In the genomic region with DNA sequence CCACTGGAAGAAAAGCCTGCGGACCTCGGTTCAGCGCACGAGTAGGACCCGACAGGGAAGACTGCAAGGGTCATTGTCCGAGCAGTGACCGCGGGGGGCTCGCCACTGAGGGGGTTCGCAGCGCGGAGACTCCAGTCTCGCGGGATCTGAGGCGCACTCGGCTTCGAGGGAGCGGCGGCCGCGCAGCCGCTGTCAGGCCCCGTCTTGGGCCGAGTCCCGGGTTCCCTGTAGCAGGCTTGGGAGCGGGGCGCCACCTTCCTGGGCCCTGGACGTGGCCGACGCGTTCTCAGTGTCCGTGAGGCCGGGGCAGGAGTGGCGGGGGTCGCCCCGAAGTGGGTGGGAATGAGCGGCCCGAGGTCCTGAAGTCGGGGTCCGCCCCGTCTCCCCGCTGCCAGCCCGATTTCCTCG, we compare ENCODE assay signal across 8 cellular contexts. TPM values are rescaled to one million over a fixed set of nuclear protein-coding genes. Genes with fewer than 3 reads are reported as not detected.
A peak's percentile ranks its signal among the peaks of the same experiment; 100 is the strongest.
DNase-seq lines count a peak whose midpoint lies in the region; ATAC-seq and TF ChIP-seq lines count a peak whose summit lies in the region.

No MANE protein-coding gene starts in this region.

- TF ChIP-seq POLR2A in erythroblast (IDR thresholded peaks at IDR 0.05; ENCODE audit: low read length) = no peak

- H3K4me3 Mint-ChIP-seq in natural killer cell treated with Interleukin-12 subunit alpha and Interleukin-12 subunit beta and Interleukin-15 and Interleukin-18, amount 100 ng/mL, for 72 hours = peak overlapping the region; percentile 83

- peaks cover 43 to 49% of the 10 kb centered on the region in 2 donors for H3K4me1 Mint-ChIP-seq in natural killer cell treated with Interleukin-12 subunit alpha and Interleukin-12 subunit beta and Interleukin-15 and Interleukin-18, amount 100 ng/mL, for 72 hours (ENCODE audit: low read depth in 2 of 2)

- peaks cover 21% of the 10 kb centered on the region for H3K36me3 Mint-ChIP-seq in natural killer cell treated with Interleukin-12 subunit alpha and Interleukin-12 subunit beta and Interleukin-15 and Interleukin-18, amount 100 ng/mL, for 72 hours

- H3K27ac Mint-ChIP-seq in natural killer cell treated with Interleukin-12 subunit alpha and Interleukin-12 subunit beta and Interleukin-15 and Interleukin-18, amount 100 ng/mL, for 72 hours = peak overlapping the region; percentile 79 to 86

- no peaks in the 10 kb centered on the region for H3K27me3 Mint-ChIP-seq in natural killer cell treated with Interleukin-12 subunit alpha and Interleukin-12 subunit beta and Interleukin-15 and Interleukin-18, amount 100 ng/mL, for 72 hours

- H3K9me3 Mint-ChIP-seq in natural killer cell treated with Interleukin-12 subunit alpha and Interleukin-12 subunit beta and Interleukin-15 and Interleukin-18, amount 100 ng/mL, for 72 hours = no peaks in the 10 kb centered on the region

- peak; percentile 66 for DNase-seq in COLO668 (lab: John Stamatoyannopoulos, UW; ENCODE audit: unreplicated experiment)
- DNase-seq in MV-4-11 (lab: John Stamatoyannopoulos, UW) = peak; percentile 66
- peak; percentile 79 for DNase-seq in ecto neural progenitor cell (ENCODE audit: low spot score)
- no peak for DNase-seq in natural killer cell treated with Interleukin-12 subunit alpha and Interleukin-12 subunit beta and Interleukin-15 and Interleukin-18, amount 100 ng/mL, for 72 hours (ENCODE audit: low spot score)
- DNase-seq in AG20443 (ENCODE audit: low spot score) = no peak
- no peak for DNase-seq in erythroblast (lab: John Stamatoyannopoulos, UW)
- DNase-seq in stimulated activated CD4-positive, alpha-beta T cell treated with anti-CD3 and anti-CD28 coated beads, Interleukin-4, amount 100 ng/mL, for 24 hours = no peak

- ATAC-seq in natural killer cell treated with Interleukin-12 subunit alpha and Interleukin-12 subunit beta and Interleukin-15 and Interleukin-18, amount 100 ng/mL, for 72 hours = no peak
- ATAC-seq in GM19324 (IDR thresholded peaks at IDR 0.05; ENCODE audit: low FRiP score, unreplicated experiment) = no peak

RNA-seq across cellular contexts. Expression of a gene that starts 0.5 kb away (rescaled TPM):
- total RNA-seq in natural killer cell treated with Interleukin-12 subunit alpha and Interleukin-12 subunit beta and Interleukin-15 and Interleukin-18, amount 100 ng/mL, for 72 hours = 10 to 100 TPM; 59.5 to 94.2 TPM

RNA-seq across cellular contexts. Expression of a gene that starts 5.7 kb away (rescaled TPM):
- total RNA-seq in natural killer cell treated with Interleukin-12 subunit alpha and Interleukin-12 subunit beta and Interleukin-15 and Interleukin-18, amount 100 ng/mL, for 72 hours = 100 to 1,000 TPM; 226 to 251 TPM

RNA-seq across cellular contexts. Expression of a gene that starts 10.8 kb away (rescaled TPM):
- total RNA-seq in natural killer cell treated with Interleukin-12 subunit alpha and Interleukin-12 subunit beta and Interleukin-15 and Interleukin-18, amount 100 ng/mL, for 72 hours = not detected

RNA-seq across cellular contexts. Expression of a gene that starts 26.5 kb away (rescaled TPM):
- total RNA-seq in natural killer cell treated with Interleukin-12 subunit alpha and Interleukin-12 subunit beta and Interleukin-15 and Interleukin-18, amount 100 ng/mL, for 72 hours = 10 to 100 TPM; 85.9 to 88.3 TPM

RNA-seq across cellular contexts. Expression of a gene that starts 33.3 kb away (rescaled TPM):
- total RNA-seq in natural killer cell treated with Interleukin-12 subunit alpha and Interleukin-12 subunit beta and Interleukin-15 and Interleukin-18, amount 100 ng/mL, for 72 hours = 100 to 1,000 TPM; 163 to 215 TPM

Comparison
In these comparisons a context has a peak if more than half of its experiments do, and no peak if none do; other contexts are left out.
1. DNase-seq: peak in COLO668 (single experiment), MV-4-11 (single experiment) and ecto neural progenitor cell (single experiment); none in natural killer cell treated with Interleukin-12 subunit alpha and Interleukin-12 subunit beta and Interleukin-15 and Interleukin-18, amount 100 ng/mL, for 72 hours (single experiment), AG20443 (single experiment), erythroblast (0 of 2) and stimulated activated CD4-positive, alpha-beta T cell treated with anti-CD3 and anti-CD28 coated beads, Interleukin-4, amount 100 ng/mL, for 24 hours (single experiment).